In genomic region chr2:186346216-186346615, GRCh38 we compare ENCODE assay signal across 13 cellular contexts.
A peak's percentile ranks its signal among the peaks of the same experiment; 100 is the strongest.
DNase-seq lines count a peak whose midpoint lies in the region; FAIRE-seq and TF ChIP-seq lines count a peak whose summit lies in the region.
"Had no signal": no experiment of that assay in that cellular context is flagged by ENCODE, and none has a peak within 500 bp of the region (broad histone marks: within the 10 kb centered on the region; RNA-seq: fewer than 3 reads in every experiment).

No MANE protein-coding gene starts in this region.

- H3K27ac Mint-ChIP-seq in mesothelial cell of epicardium, result peak overlapping the region; percentile 64
- no peak overlapping the region for H3K27ac Mint-ChIP-seq in activated naive CD8-positive, alpha-beta T cell treated with anti-CD3 and anti-CD28 coated beads for 36 hours
- H3K27ac Mint-ChIP-seq: B cell; CD4-positive, alpha-beta memory T cell had no signal

- no peaks in the 10 kb centered on the region for H3K27me3 Mint-ChIP-seq in mesothelial cell of epicardium (ENCODE audit: low read depth)
- H3K27me3 Mint-ChIP-seq in activated naive CD8-positive, alpha-beta T cell treated with anti-CD3 and anti-CD28 coated beads for 36 hours, result no peaks in the 10 kb centered on the region
- H3K27me3 Mint-ChIP-seq: B cell; CD4-positive, alpha-beta memory T cell had no signal

- peaks cover 46% of the 10 kb centered on the region for H3K4me1 Mint-ChIP-seq in mesothelial cell of epicardium
- H3K4me1 Mint-ChIP-seq in activated naive CD8-positive, alpha-beta T cell treated with anti-CD3 and anti-CD28 coated beads for 36 hours, result no peaks in the 10 kb centered on the region

- peaks cover 14% of the 10 kb centered on the region for H3K4me1 ChIP-seq in OCI-LY3 (ENCODE audit: low read length)

- TF ChIP-seq POLR2A in GM12892 (IDR thresholded peaks at IDR 0.05; ENCODE audit: low read depth, low read length), result no peak

- H3K36me3 Mint-ChIP-seq in mesothelial cell of epicardium, result peaks cover 7% of the 10 kb centered on the region
- peaks cover 26% of the 10 kb centered on the region for H3K36me3 Mint-ChIP-seq in activated naive CD8-positive, alpha-beta T cell treated with anti-CD3 and anti-CD28 coated beads for 36 hours

- no peaks in the 10 kb centered on the region for H3K9me3 Mint-ChIP-seq in mesothelial cell of epicardium
- peaks cover 5% of the 10 kb centered on the region for H3K9me3 Mint-ChIP-seq in activated naive CD8-positive, alpha-beta T cell treated with anti-CD3 and anti-CD28 coated beads for 36 hours

- H3K79me2 ChIP-seq in OCI-LY3 (ENCODE audit: low read length), result no peaks in the 10 kb centered on the region

- H2AFZ ChIP-seq in OCI-LY3 (ENCODE audit: low read depth, low read length), result no peak overlapping the region

- POLR2A ChIA-PET in HEK293T (lab: Yijun Ruan, JAX), result no interaction called here

- no peaks in the 10 kb centered on the region for H4K20me1 ChIP-seq in OCI-LY3 (ENCODE audit: insufficient read depth, low read length)

- no peak overlapping the region for H3K4me3 ChIP-seq in OCI-LY3 (ENCODE audit: low read length)

- H3K4me3 Mint-ChIP-seq in mesothelial cell of epicardium, result no peak overlapping the region
- H3K4me3 Mint-ChIP-seq in activated naive CD8-positive, alpha-beta T cell treated with anti-CD3 and anti-CD28 coated beads for 36 hours, result no peak overlapping the region
- H3K4me3 Mint-ChIP-seq: B cell; CD4-positive, alpha-beta memory T cell had no signal

- no peaks in the 10 kb centered on the region for H3K36me3 ChIP-seq in OCI-LY3 (replicated peaks; ENCODE audit: low read depth, low read length)

- H3K27me3 ChIP-seq in OCI-LY3 (ENCODE audit: low read depth, low read length), result no peaks in the 10 kb centered on the region

- peak; percentile 21 for FAIRE-seq in GM19239 (lab: Jason Lieb, UNC)
- no peak for FAIRE-seq in GM12892 (lab: Jason Lieb, UNC)
- FAIRE-seq: A204.1 had no signal

- CTCF ChIA-PET in HEK293T (lab: Yijun Ruan, JAX), result interaction anchor here (0.6 kb wide), 1 partner anchor 18 kb away, joined by 4 read pairs; no protein-coding TSS in a partner anchor

- DNase-seq in GM19239 (ENCODE audit: insufficient read length, low spot score), result no peak
- no peak for DNase-seq in HEK293T (ENCODE audit: extremely low spot score)
- DNase-seq in mesothelial cell of epicardium (ENCODE audit: low spot score in 2 of 2, unreplicated experiment in 2 of 2), result no peak
- no peak for DNase-seq in activated naive CD8-positive, alpha-beta T cell treated with anti-CD3 and anti-CD28 coated beads for 36 hours
- no peak for DNase-seq in GM12892 (ENCODE audit: insufficient read length)
- DNase-seq in GM10266 (ENCODE audit: extremely low spot score), result no peak
- DNase-seq: C1 segment of cervical spinal cord; CD4-positive, alpha-beta memory T cell; DMS79; HCEC 1CT had no signal

- TF ChIP-seq CTCF in OCI-LY3 (IDR thresholded peaks at IDR 0.05; ENCODE audit: low read depth, low read length) (no peak), mesothelial cell of epicardium (IDR thresholded peaks at IDR 0.05; ENCODE audit: unreplicated experiment) (no peak), GM10266 (IDR thresholded peaks at IDR 0.05; ENCODE audit: control insufficient read depth, insufficient read depth, low read depth, missing control alignments) (no peak)

- no peaks in the 10 kb centered on the region for H3K9me3 ChIP-seq in OCI-LY3 (ENCODE audit: insufficient read depth, low read length)

- H3K4me2 ChIP-seq in OCI-LY3 (ENCODE audit: low read length), result peak overlapping the region; percentile 10; the same call in 1 of the 2 replicates

- no peak overlapping the region for H3K27ac ChIP-seq in OCI-LY3 (ENCODE audit: low read length)

- H3K9ac ChIP-seq in OCI-LY3 (ENCODE audit: low read length), result no peak overlapping the region

TF ChIP-seq in HEK293T, 16 proteins besides CTCF, POLR2A, EP300 and RAD21:
- peak; percentile 80 for TF ChIP-seq PKNOX1 (IDR thresholded peaks at IDR 0.05)
- TF ChIP-seq FOXA1 (IDR thresholded peaks at IDR 0.05), result no peak
